Comparison of ENCODE assay signal across 1 cellular context in genomic region chr22:22558972-22559603, GRCh38.
TF ChIP-seq lines count a peak whose summit lies in the region.

Gene PRAME, minus strand, starts transcription at chr22:22559265. Its CDS starts 2,433 bp downstream, at chr22:22556832.

TF ChIP-seq in K562, 482 proteins besides CTCF, POLR2A, EP300 and RAD21 (continued from another document):
- TF ChIP-seq ZMIZ1 (IDR thresholded peaks at IDR 0.05; ENCODE audit: low read depth in 2 of 2, low read length in 2 of 2), result no peak
- TF ChIP-seq E2F1 (CRISPR knock-in tag; IDR thresholded peaks at IDR 0.05), result peak; percentile 98
- TF ChIP-seq NR0B1 (IDR thresholded peaks at IDR 0.05; ENCODE audit: partially characterized antibody), result no peak
- no peak for TF ChIP-seq ZNF717 (CRISPR knock-in tag; IDR thresholded peaks at IDR 0.05)
- TF ChIP-seq ATF3 (IDR thresholded peaks at IDR 0.05), result no peak
- TF ChIP-seq ATF3 (CRISPR knock-in tag; conservative IDR thresholded peaks at IDR 0.05), result peak; percentile 99
- no peak for TF ChIP-seq KLF1 (tag; IDR thresholded peaks at IDR 0.05)
- TF ChIP-seq NR4A1 (CRISPR knock-in tag; IDR thresholded peaks at IDR 0.05), result no peak
- no peak for TF ChIP-seq NR4A1 (tag; IDR thresholded peaks at IDR 0.05)
- peak; percentile 100 for TF ChIP-seq HMGXB4 (CRISPR knock-in tag; IDR thresholded peaks at IDR 0.05)
- no peak for TF ChIP-seq NCOA1 (IDR thresholded peaks at IDR 0.05; ENCODE audit: low read depth)
